8 cellular contexts compared by ENCODE assay signal in genomic region chr20:36744764-36745191, GRCh38. TPM values are rescaled to one million over a fixed set of nuclear protein-coding genes. Genes with fewer than 3 reads are reported as not detected.
A peak's percentile ranks its signal among the peaks of the same experiment; 100 is the strongest.
DNase-seq lines count a peak whose midpoint lies in the region; TF ChIP-seq lines count a peak whose summit lies in the region.

No MANE protein-coding gene starts in this region.

- peak overlapping the region; percentile 66 for H3K27ac Mint-ChIP-seq in Calu3 (ENCODE audit: unreplicated experiment)

- TF ChIP-seq POLR2A in thyroid gland (IDR thresholded peaks at IDR 0.05) = no peak

- intact Hi-C loops in Calu3 (cut with micrococcal nuclease; ENCODE audit: unreplicated experiment) (no loop called here), thyroid gland (cut with DNase I) (no loop called here)

- peaks cover 11% of the 10 kb centered on the region for H3K4me1 Mint-ChIP-seq in Calu3 (ENCODE audit: low read depth, unreplicated experiment)

- no peaks in the 10 kb centered on the region for H3K27me3 ChIP-seq in thyroid gland

- no peak for TF ChIP-seq CTCF in Calu3 (IDR thresholded peaks at IDR 0.05; ENCODE audit: unreplicated experiment)
- no peak for TF ChIP-seq CTCF in thyroid gland (IDR thresholded peaks at IDR 0.05)

- no peaks in the 10 kb centered on the region for H3K27me3 Mint-ChIP-seq in Calu3 (ENCODE audit: unreplicated experiment)

- H3K4me3 Mint-ChIP-seq in Calu3 (ENCODE audit: low read depth, unreplicated experiment) = peak overlapping the region; percentile 87

- WGBS in thyroid gland, 2 donors = 20 to 21% methylated on average over 5 to 8 of the region's 8 CpGs

- CTCF ChIA-PET in Calu3 (lab: Charles Lee) = interaction anchor here (0.6 to 1.2 kb wide), 3 partner anchors 10 to 119 kb away, joined by 3 to 5 read pairs (median 4); partner anchors contain the start of gene DSN1

- H3K4me3 ChIP-seq in thyroid gland (replicated peaks in 1 of 3) = peak overlapping the region in 1 of 3 donors; percentile 95

- BruUV-seq in Calu3 (replicated peaks; lab: Mats Ljungman, UMichigan) = no TSS peak

- DNase-seq in Calu3 (peak; percentile 29), M059J (ENCODE audit: low read depth) (peak; percentile 85), caudate nucleus (lab: John Stamatoyannopoulos, UW) (peak in 36 of 61 donors; percentile 2 to 64 (median 16)), left kidney (ENCODE audit: low read depth, low spot score) (peak; percentile 27), thyroid gland (peak; percentile 15 to 48), NCI-H1092 (lab: John Stamatoyannopoulos, UW) (no peak), OCI-M2 (lab: John Stamatoyannopoulos, UW; ENCODE audit: unreplicated experiment) (no peak)
- DNase-seq in activated effector memory CD4-positive, alpha-beta T cell treated with Interleukin-2 at 50 U/mL for 16 hours = no peak

- H3K36me3 Mint-ChIP-seq in Calu3 (ENCODE audit: insufficient read depth, unreplicated experiment) = peaks cover 14% of the 10 kb centered on the region

- H3K36me3 ChIP-seq in thyroid gland = no peaks in the 10 kb centered on the region

- H3K4me1 ChIP-seq in thyroid gland = peaks cover 5 to 8% of the 10 kb centered on the region in 2 donors

- no peaks in the 10 kb centered on the region for H3K9me3 Mint-ChIP-seq in Calu3 (ENCODE audit: low read depth, unreplicated experiment)

- H3K9me3 ChIP-seq in thyroid gland = no peaks in the 10 kb centered on the region

- peak overlapping the region; percentile 58 for H3K27ac ChIP-seq in caudate nucleus (ENCODE audit: low read depth, low read length)
- H3K27ac ChIP-seq in thyroid gland = no peak overlapping the region

RNA-seq across cellular contexts. Expression of gene NDRG3, which starts 1.1 kb away (rescaled TPM):
- total RNA-seq in Calu3 (2022) (16.6 and 18.0 TPM in 2 replicates), thyroid gland (10 to 100 TPM; 14.6 to 32.1 (median 27.9) TPM)
- total RNA-seq in M059J (2014; rRNA removed; shearing (Covaris generic)) = 49.7 and 50.3 TPM in 2 replicates

RNA-seq across cellular contexts. Expression of gene DSN1, which starts 28.8 kb away (rescaled TPM):
- 36.7 and 42.5 TPM in 2 replicates for total RNA-seq in Calu3 (2022)
- total RNA-seq in M059J (2014; rRNA removed; shearing (Covaris generic)) = 73.1 and 84.9 TPM in 2 replicates
- 10 to 100 TPM; 10.6 to 14.9 (median 13.0) TPM for total RNA-seq in thyroid gland

Comparison
In these comparisons a context has a peak if more than half of its experiments do, and no peak if none do; other contexts are left out.
1. DNase-seq: peak in Calu3 (single experiment), M059J (single experiment), caudate nucleus (36 of 61), left kidney (single experiment) and thyroid gland (2 of 2); none in NCI-H1092 (single experiment), activated effector memory CD4-positive, alpha-beta T cell treated with Interleukin-2 at 50 U/mL for 16 hours (single experiment) and OCI-M2 (single experiment).